Comparison of ENCODE assay signal across 8 cellular contexts in the genomic region with DNA sequence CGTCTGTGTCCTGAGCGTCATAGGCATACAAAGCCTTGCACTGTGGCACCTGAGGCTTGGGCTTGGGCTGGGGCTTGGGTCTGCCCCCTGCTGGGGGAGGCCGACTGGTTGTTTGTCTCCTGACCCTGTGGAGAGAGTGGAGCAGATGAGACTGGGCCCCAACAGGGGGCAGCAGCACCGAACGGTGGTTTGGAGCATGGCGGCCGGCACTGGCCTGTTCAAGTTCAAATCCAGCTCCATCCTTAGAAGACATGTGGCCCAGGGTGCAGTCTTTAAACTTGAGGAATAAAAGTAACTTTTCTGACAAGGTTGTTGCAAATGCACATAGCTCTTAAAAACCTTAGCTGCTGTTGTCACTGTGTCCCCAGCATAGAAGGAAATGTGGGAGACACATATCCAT. TPM values are rescaled to one million over a fixed set of nuclear protein-coding genes. Genes with fewer than 3 reads are reported as not detected.
A peak's percentile ranks its signal among the peaks of the same experiment; 100 is the strongest.
DNase-seq lines count a peak whose midpoint lies in the region; ATAC-seq and TF ChIP-seq lines count a peak whose summit lies in the region.

No MANE protein-coding gene starts in this region.

- no peak overlapping the region for H3K4me3 ChIP-seq in fibroblast of pulmonary artery (replicated peaks; ENCODE audit: low read depth, low read length)

- TF ChIP-seq CTCF in fibroblast of pulmonary artery (IDR thresholded peaks at IDR 0.05; ENCODE audit: low read length, missing control alignments) = peak; percentile 63

- DNase-seq in COLO829 (ENCODE audit: low spot score) (peak; percentile 21), NOMO-1 (lab: John Stamatoyannopoulos, UW; ENCODE audit: unreplicated experiment in 2 of 2) (peak; percentile 59 to 60), fibroblast of pulmonary artery (ENCODE audit: low read depth) (peak; percentile 54), pulmonary artery endothelial cell (ENCODE audit: low read depth, low spot score) (peak; percentile 15)
- peak; percentile 72 for DNase-seq in activated CD8-positive, alpha-beta memory T cell treated with anti-CD3 and anti-CD28 coated beads, Interleukin-2, amount 50 U/mL, for 48 hours

- ATAC-seq in GM21619 (IDR thresholded peaks at IDR 0.05; ENCODE audit: unreplicated experiment) (peak; percentile 64), GM18907 (IDR thresholded peaks at IDR 0.05; ENCODE audit: unreplicated experiment) (no peak), GM21526 (IDR thresholded peaks at IDR 0.05; ENCODE audit: low FRiP score, unreplicated experiment) (no peak)

RNA-seq across cellular contexts. Expression of a gene that starts 33.3 kb away (rescaled TPM):
- total RNA-seq in pulmonary artery endothelial cell = 30.1 and 55.7 TPM in 2 replicates

Comparison
In these comparisons a context has a peak if more than half of its experiments do, and no peak if none do; other contexts are left out.
1. DNase-seq: peak in every context shown above with its lines; median percentile 72 in activated CD8-positive, alpha-beta memory T cell treated with anti-CD3 and anti-CD28 coated beads, Interleukin-2, amount 50 U/mL, for 48 hours; 60 in NOMO-1; 54 in fibroblast of pulmonary artery; 21 in COLO829; 15 in pulmonary artery endothelial cell.